In the genomic region with DNA sequence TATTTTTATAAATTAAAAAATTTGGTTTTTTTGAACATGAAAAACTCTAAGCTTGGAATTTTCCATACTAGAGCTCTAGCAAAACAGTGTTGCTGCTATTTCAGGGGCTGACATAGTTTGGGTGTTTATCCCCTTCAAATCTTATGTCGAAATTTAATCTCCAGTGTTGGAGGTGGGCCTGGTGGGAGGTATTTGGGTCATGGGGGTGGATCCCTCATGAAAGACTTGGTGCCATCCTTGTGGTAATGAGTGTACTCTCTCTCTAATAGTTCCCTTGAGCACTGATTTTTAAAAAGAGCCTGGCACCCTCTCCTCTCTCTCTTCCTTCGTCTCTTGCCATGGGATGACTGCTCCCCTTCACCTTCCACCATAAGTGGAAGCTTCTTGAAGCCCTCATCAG, we compare ENCODE assay signal across 7 cellular contexts.
"Had no signal": no experiment of that assay in that cellular context is flagged by ENCODE, and none has a peak within 500 bp of the region (broad histone marks: within the 10 kb centered on the region; RNA-seq: fewer than 3 reads in every experiment).

No MANE protein-coding gene starts in this region.

- ATAC-seq: GM23338, HCT116, K562 had no signal

- DNase-seq: H9, HFFc6, IMR-90, KG1 had no signal

- H3K4me3 ChIP-seq: GM23338, K562 had no signal
